In the genomic region with DNA sequence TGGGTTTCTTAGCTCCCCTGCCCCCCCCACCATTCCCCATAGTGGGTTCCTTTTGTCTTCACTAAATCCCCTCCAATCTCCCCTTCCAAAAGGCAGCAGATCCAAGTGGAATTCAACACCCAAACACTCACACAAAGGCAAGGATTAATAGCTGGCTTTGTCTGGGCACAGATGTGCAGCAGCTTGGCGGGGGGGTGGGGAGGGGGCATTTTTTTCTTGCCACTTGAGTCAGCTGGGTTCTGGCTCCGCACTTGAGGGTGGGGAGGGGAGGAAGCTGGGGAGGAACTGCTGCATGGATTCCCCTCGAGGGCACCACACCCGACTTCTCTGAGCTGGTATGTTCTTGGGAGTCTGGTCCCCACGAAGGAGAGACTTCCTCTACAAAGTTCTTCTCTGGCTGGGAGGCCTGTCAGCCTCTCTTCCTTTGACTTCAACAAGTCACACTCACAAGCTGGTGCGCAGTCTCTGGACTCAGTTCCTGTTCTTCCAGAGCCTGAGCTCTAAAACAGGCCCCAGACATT, we compare ENCODE assay signal across 18 cellular contexts. TPM values are rescaled to one million over a fixed set of nuclear protein-coding genes. Genes with fewer than 3 reads are reported as not detected.
DNase-seq lines count a peak whose midpoint lies in the region; ATAC-seq and TF ChIP-seq lines count a peak whose summit lies in the region.
"Had no signal": no experiment of that assay in that cellular context is flagged by ENCODE, and none has a peak within 500 bp of the region (broad histone marks: within the 10 kb centered on the region; RNA-seq: fewer than 3 reads in every experiment).

No MANE protein-coding gene starts in this region.

- no peaks in the 10 kb centered on the region for H3K79me2 ChIP-seq in hepatocyte

- TF ChIP-seq CTCF in hepatocyte (IDR thresholded peaks at IDR 0.05; ENCODE audit: poor library complexity): no peak

- H3K27ac ChIP-seq in hepatocyte: peak overlapping the region; percentile 60
- H3K27ac ChIP-seq: A549, cardiac muscle cell had no signal

- H3K36me3 ChIP-seq in NT2/D1 (ENCODE audit: insufficient read depth, insufficient read length, low read length) (no peaks in the 10 kb centered on the region), hepatocyte (replicated peaks; ENCODE audit: insufficient read depth, low read depth) (no peaks in the 10 kb centered on the region)
- H3K36me3 ChIP-seq: cardiac muscle cell had no signal

- no peaks in the 10 kb centered on the region for H3K9me2 ChIP-seq in hepatocyte (replicated peaks; ENCODE audit: insufficient read depth)

- no peak overlapping the region for H2AFZ ChIP-seq in hepatocyte

- H3K4me3 ChIP-seq in NT2/D1 (ENCODE audit: insufficient read length, low read depth) (no peak overlapping the region), hepatocyte (no peak overlapping the region)
- H3K4me3 ChIP-seq: A549, cardiac muscle cell had no signal

- no peaks in the 10 kb centered on the region for H4K20me1 ChIP-seq in hepatocyte (ENCODE audit: insufficient read depth, poor library complexity, severe bottlenecking)

- 51% methylated on average over 4 of the region's 6 CpGs for WGBS in hepatocyte (ENCODE audit: low lambda C conversion rate, missing lambda C conversion rate)

- DNase-seq in NCI-H2227 (lab: John Stamatoyannopoulos, UW; ENCODE audit: unreplicated experiment) (peak; percentile 46), NCI-H2227 treated with DMSO at 0.1 percent for 48 hours (lab: John Stamatoyannopoulos, UW) (no peak), NT2/D1 (ENCODE audit: low read depth, low spot score) (no peak), hepatocyte (ENCODE audit: low spot score) (no peak), sciatic nerve (ENCODE audit: low spot score) (peak; percentile 62), NCI-H146 treated with DMSO at 0.1 percent for 48 hours (lab: John Stamatoyannopoulos, UW; ENCODE audit: unreplicated experiment) (no peak), middle frontal gyrus (ENCODE audit: extremely low spot score, low spot score) (no peak), A172 (ENCODE audit: low spot score) (no peak)
- DNase-seq: activated T-cell treated with anti-CD3 and anti-CD28 coated beads, Interleukin-2, amount 50 U/mL, for 4 hours; DND-41; effector CD4-positive, alpha-beta T cell; IMR-90; left ventricle myocardium superior; naive thymus-derived CD4-positive, alpha-beta T cell; NCI-H345; stimulated activated naive CD8-positive, alpha-beta T cell treated with anti-CD3 and anti-CD28 coated beads, Interleukin-15, amount 100 ng/mL, for 72 hours had no signal

- H3K4me1 ChIP-seq in NT2/D1 (ENCODE audit: insufficient read depth, insufficient read length) (peaks cover 10% of the 10 kb centered on the region), hepatocyte (ENCODE audit: insufficient read depth) (peaks cover 11% of the 10 kb centered on the region)
- H3K4me1 ChIP-seq: A549 had no signal

- H3K9me3 ChIP-seq in NT2/D1 (ENCODE audit: insufficient read depth, low read length) (no peaks in the 10 kb centered on the region), hepatocyte (ENCODE audit: low read depth) (no peaks in the 10 kb centered on the region)
- H3K9me3 ChIP-seq: A549 had no signal

- H3K9ac ChIP-seq in NT2/D1 (ENCODE audit: insufficient read length, low read depth): peak overlapping the region; percentile 50

- no peaks in the 10 kb centered on the region for H3K27me3 ChIP-seq in NT2/D1 (ENCODE audit: insufficient read depth, insufficient read length)
- H3K27me3 ChIP-seq in hepatocyte: no peaks in the 10 kb centered on the region
- H3K27me3 ChIP-seq: cardiac muscle cell had no signal

- no peak for ATAC-seq in sciatic nerve
- ATAC-seq: A549; activated T-cell treated with anti-CD3 and anti-CD28 coated beads, Interleukin-2, amount 50 U/mL, for 4 hours; left ventricle myocardium superior; naive thymus-derived CD4-positive, alpha-beta T cell; stimulated activated naive CD8-positive, alpha-beta T cell treated with anti-CD3 and anti-CD28 coated beads, Interleukin-15, amount 100 ng/mL, for 72 hours had no signal

- intact Hi-C loops in sciatic nerve (cut with DNase I): loop anchor here (1.0 kb wide), 1 partner anchor 20 kb away; no protein-coding TSS in a partner anchor

- H3K4me2 ChIP-seq in hepatocyte: no peak overlapping the region
- H3K4me2 ChIP-seq: A549 had no signal

RNA-seq across cellular contexts. Expression of a gene that starts 36.0 kb away (rescaled TPM):
- total RNA-seq in hepatocyte: 23.4 and 23.8 TPM in 2 replicates
- 13.8 and 15.0 TPM in 2 replicates for polyA plus RNA-seq in hepatocyte
- 25.5 TPM for total RNA-seq in sciatic nerve
- total RNA-seq in A172 (2014; rRNA removed; shearing (Covaris generic)): 6.4 and 10.3 TPM in 2 replicates

Comparison
In these comparisons a context has a peak if more than half of its experiments do, and no peak if none do; other contexts are left out.
1. DNase-seq: peak in NCI-H2227 (single experiment) and sciatic nerve (single experiment); none in NCI-H2227 treated with DMSO at 0.1 percent for 48 hours (single experiment), NT2/D1 (single experiment), hepatocyte (single experiment), NCI-H146 treated with DMSO at 0.1 percent for 48 hours (single experiment), middle frontal gyrus (single experiment) and A172 (single experiment).